Comparison of ENCODE assay signal across 1 cellular context in genomic region chr11:73184953-73185671, GRCh38.
TF ChIP-seq lines count a peak whose summit lies in the region.

No MANE protein-coding gene starts in this region.

TF ChIP-seq in HEK293, 187 proteins besides CTCF, POLR2A, EP300 and RAD21 (continued from another document):
- TF ChIP-seq, protein P1, sequence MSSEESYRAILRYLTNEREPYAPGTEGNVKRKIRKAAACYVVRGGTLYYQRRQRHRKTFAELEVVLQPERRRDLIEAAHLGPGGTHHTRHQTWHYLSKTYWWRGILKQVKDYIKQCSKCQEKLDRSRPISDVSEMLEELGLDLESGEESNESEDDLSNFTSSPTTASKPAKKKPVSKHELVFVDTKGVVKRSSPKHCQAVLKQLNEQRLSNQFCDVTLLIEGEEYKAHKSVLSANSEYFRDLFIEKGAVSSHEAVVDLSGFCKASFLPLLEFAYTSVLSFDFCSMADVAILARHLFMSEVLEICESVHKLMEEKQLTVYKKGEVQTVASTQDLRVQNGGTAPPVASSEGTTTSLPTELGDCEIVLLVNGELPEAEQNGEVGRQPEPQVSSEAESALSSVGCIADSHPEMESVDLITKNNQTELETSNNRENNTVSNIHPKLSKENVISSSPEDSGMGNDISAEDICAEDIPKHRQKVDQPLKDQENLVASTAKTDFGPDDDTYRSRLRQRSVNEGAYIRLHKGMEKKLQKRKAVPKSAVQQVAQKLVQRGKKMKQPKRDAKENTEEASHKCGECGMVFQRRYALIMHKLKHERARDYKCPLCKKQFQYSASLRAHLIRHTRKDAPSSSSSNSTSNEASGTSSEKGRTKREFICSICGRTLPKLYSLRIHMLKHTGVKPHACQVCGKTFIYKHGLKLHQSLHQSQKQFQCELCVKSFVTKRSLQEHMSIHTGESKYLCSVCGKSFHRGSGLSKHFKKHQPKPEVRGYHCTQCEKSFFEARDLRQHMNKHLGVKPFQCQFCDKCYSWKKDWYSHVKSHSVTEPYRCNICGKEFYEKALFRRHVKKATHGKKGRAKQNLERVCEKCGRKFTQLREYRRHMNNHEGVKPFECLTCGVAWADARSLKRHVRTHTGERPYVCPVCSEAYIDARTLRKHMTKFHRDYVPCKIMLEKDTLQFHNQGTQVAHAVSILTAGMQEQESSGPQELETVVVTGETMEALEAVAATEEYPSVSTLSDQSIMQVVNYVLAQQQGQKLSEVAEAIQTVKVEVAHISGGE (tag by site-specific recombination; conservative IDR thresholded peaks at IDR 0.05; ENCODE audit: low read depth) = no peak
- TF ChIP-seq ZNF2 (tag by site-specific recombination; IDR thresholded peaks at IDR 0.05) = no peak
- TF ChIP-seq GLI2 (tag by site-specific recombination; IDR thresholded peaks at IDR 0.05; ENCODE audit: borderline replicate concordance, low read depth) = no peak
- TF ChIP-seq YY2 (tag by site-specific recombination; IDR thresholded peaks at IDR 0.05) = no peak
- no peak for TF ChIP-seq ZNF843 (tag by site-specific recombination; IDR thresholded peaks at IDR 0.05)
- TF ChIP-seq ZFP3 (tag by site-specific recombination; IDR thresholded peaks at IDR 0.05; ENCODE audit: low read depth) = no peak
- TF ChIP-seq ZNF155 (tag by site-specific recombination; IDR thresholded peaks at IDR 0.05) = no peak
- TF ChIP-seq IKZF3 (tag by site-specific recombination; IDR thresholded peaks at IDR 0.05) = peak; percentile 21; the same call in 1 of the 2 replicates
